Comparison of ENCODE assay signal across 8 cellular contexts in the genomic region with DNA sequence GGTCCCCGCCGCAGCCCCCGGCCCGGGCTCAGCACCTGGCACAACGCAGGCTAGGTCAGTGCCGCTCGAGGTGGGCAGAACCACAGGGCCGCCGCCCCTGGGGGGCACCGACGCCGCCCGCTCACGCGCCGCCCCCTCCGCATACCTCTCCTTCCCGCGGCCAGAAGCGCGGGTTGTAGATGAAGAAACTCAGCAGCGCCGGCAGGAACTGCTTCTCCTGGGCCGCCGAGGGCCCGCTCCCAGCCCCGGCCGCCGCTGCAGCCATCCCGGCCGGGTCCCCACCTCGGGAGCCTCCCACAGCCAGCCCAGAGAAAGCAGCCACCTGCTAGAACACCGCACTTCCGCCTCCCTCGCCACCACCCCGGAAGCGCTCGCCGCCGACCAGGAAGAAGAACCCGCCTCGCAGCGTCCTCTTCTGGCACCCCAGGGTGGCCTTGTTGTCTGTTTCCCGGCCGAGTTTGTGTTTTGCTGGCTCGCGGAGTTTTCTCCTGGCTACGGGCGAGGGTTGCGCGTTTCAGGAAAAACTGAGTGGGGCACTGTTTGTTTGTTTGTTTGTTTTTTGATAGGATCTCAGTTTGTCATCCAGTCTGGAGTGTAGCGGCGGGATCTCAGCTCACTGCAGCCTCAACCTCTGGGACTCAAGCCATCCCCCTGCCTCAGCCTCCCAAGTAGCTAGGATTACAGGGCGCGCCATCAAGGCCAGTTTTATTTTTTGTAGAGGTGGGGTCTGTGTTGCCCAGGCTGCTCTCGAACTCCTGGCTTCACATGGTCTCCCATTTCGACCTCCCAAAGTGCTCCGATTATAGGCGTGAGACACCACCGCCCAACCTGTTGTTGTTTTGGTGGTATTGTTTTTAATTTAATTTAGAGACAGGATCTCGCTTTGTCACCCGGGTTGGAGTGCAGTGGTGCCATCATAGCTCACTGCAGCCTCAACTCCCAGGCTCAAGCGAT. TPM values are rescaled to one million over a fixed set of nuclear protein-coding genes. Genes with fewer than 3 reads are reported as not detected.
DNase-seq lines count a peak whose midpoint lies in the region; ATAC-seq and TF ChIP-seq lines count a peak whose summit lies in the region.

No MANE protein-coding gene starts in this region.

- peak overlapping the region; percentile 71 for H3K9ac ChIP-seq in HUES64 (ENCODE audit: low read depth, low read length)

- H3K27ac ChIP-seq in HUES64 (ENCODE audit: low read depth, low read length) = 0 out of 2 replicates have a peak overlapping the region, but pooled peaks have one; percentile 17
- H3K27ac ChIP-seq in esophagus squamous epithelium = peak overlapping the region; percentile 80 to 91 (median 85)

- H3K27ac Mint-ChIP-seq in naive B cell = peak overlapping the region; percentile 93 to 98 (median 96)
- peak overlapping the region; percentile 89 for H3K27ac Mint-ChIP-seq in stimulated activated memory B cell treated with anti-CD40 and anti-IgM and Interleukin-4, amounts not matched to agents 10 μg/mL and 1 μg/mL and 100 μg/mL, for 72 hours

- no peaks in the 10 kb centered on the region for H3K36me3 Mint-ChIP-seq in naive B cell
- H3K36me3 Mint-ChIP-seq in stimulated activated memory B cell treated with anti-CD40 and anti-IgM and Interleukin-4, amounts not matched to agents 10 μg/mL and 1 μg/mL and 100 μg/mL, for 72 hours = peaks cover 7% of the 10 kb centered on the region

- H3K4me3 ChIP-seq in HUES64 (ENCODE audit: low read length) (peak overlapping the region; percentile 85), esophagus squamous epithelium (peak overlapping the region; percentile 79 to 99 (median 86))

- peaks cover 5 to 24% (median 18%) of the 10 kb centered on the region in 3 donors for H3K4me1 Mint-ChIP-seq in naive B cell
- peaks cover 11% of the 10 kb centered on the region for H3K4me1 Mint-ChIP-seq in stimulated activated memory B cell treated with anti-CD40 and anti-IgM and Interleukin-4, amounts not matched to agents 10 μg/mL and 1 μg/mL and 100 μg/mL, for 72 hours

- H3K9me3 ChIP-seq in HUES64 (ENCODE audit: insufficient read depth, low read depth, low read length) (no peaks in the 10 kb centered on the region), esophagus squamous epithelium (no peaks in the 10 kb centered on the region)

- peak in 2 of 4 donors; percentile 31 to 35 for TF ChIP-seq POLR2A in esophagus squamous epithelium (IDR thresholded peaks at IDR 0.05)

- H3K27me3 ChIP-seq in HUES64 (ENCODE audit: insufficient read depth, low read length) = no peaks in the 10 kb centered on the region
- no peaks in the 10 kb centered on the region for H3K27me3 ChIP-seq in esophagus squamous epithelium

- DNase-seq in DMS153 treated with DMSO at 0.1 percent for 48 hours (lab: John Stamatoyannopoulos, UW; ENCODE audit: unreplicated experiment) = peak; percentile 60
- peak; percentile 94 for DNase-seq in OCI-M1 (lab: John Stamatoyannopoulos, UW)
- DNase-seq in activated T-cell treated with anti-CD3 and anti-CD28 coated beads, Interleukin-2, amount 50 U/mL, for 48 hours = peak; percentile 85 to 90
- peak; percentile 21 for DNase-seq in esophagus squamous epithelium (lab: John Stamatoyannopoulos, UW)
- peak; percentile 80 for DNase-seq in naive B cell

- H3K9me3 Mint-ChIP-seq in naive B cell = peaks cover 0 to 3% (median 0%) of the 10 kb centered on the region in 7 donors
- H3K9me3 Mint-ChIP-seq in stimulated activated memory B cell treated with anti-CD40 and anti-IgM and Interleukin-4, amounts not matched to agents 10 μg/mL and 1 μg/mL and 100 μg/mL, for 72 hours = peaks cover 3% of the 10 kb centered on the region

- H3K4me3 Mint-ChIP-seq in naive B cell = peak overlapping the region; percentile 92 to 97 (median 94)
- peak overlapping the region; percentile 85 for H3K4me3 Mint-ChIP-seq in stimulated activated memory B cell treated with anti-CD40 and anti-IgM and Interleukin-4, amounts not matched to agents 10 μg/mL and 1 μg/mL and 100 μg/mL, for 72 hours

- H3K36me3 ChIP-seq in HUES64 (ENCODE audit: insufficient read depth, low read length) = peaks cover 11% of the 10 kb centered on the region; the same call in 1 of the 2 replicates
- H3K36me3 ChIP-seq in esophagus squamous epithelium = peaks cover 0 to 29% (median 0%) of the 10 kb centered on the region in 3 donors

- 9% methylated on average over 63 of the region's 63 CpGs for WGBS in HUES64
- 24 to 25% methylated on average over 27 to 30 of the region's 63 CpGs for WGBS in esophagus squamous epithelium, 2 donors

- peak in 2 of 6 experiments; percentile 21 to 29 for TF ChIP-seq CTCF in esophagus squamous epithelium (IDR thresholded peaks at IDR 0.05)

- intact Hi-C loops in esophagus squamous epithelium (cut with DNase I) = no loop called here

- H3K4me1 ChIP-seq in HUES64 (ENCODE audit: insufficient read depth, low read length) (no peaks in the 10 kb centered on the region), esophagus squamous epithelium (peaks cover 0 to 44% (median 3%) of the 10 kb centered on the region in 3 donors)

- H3K27me3 Mint-ChIP-seq in naive B cell = peaks cover 3 to 6% (median 4%) of the 10 kb centered on the region in 3 donors
- H3K27me3 Mint-ChIP-seq in stimulated activated memory B cell treated with anti-CD40 and anti-IgM and Interleukin-4, amounts not matched to agents 10 μg/mL and 1 μg/mL and 100 μg/mL, for 72 hours = no peaks in the 10 kb centered on the region

- ATAC-seq in GM21447 (IDR thresholded peaks at IDR 0.05; ENCODE audit: unreplicated experiment) (peak; percentile 99), naive B cell (ENCODE audit: low read depth in 2 of 2) (peak; percentile 96)
- ATAC-seq in stimulated activated memory B cell treated with anti-CD40 and anti-IgM and Interleukin-4, amounts not matched to agents 10 μg/mL and 1 μg/mL and 100 μg/mL, for 72 hours = peak; percentile 97

RNA-seq across cellular contexts. Expression of a gene that starts 17.7 kb away (rescaled TPM):
- not detected for polyA plus RNA-seq in HUES64 (2013, experiment 1 of 2)
- not detected for polyA plus RNA-seq in HUES64 (2013, experiment 2 of 2)
- not detected for total RNA-seq in esophagus squamous epithelium
- polyA plus RNA-seq in naive B cell (ENCODE audit: low read depth in 6 of 6) = not detected

Comparison
In these comparisons a context has a peak if more than half of its experiments do, and no peak if none do; other contexts are left out.
1. Peak in every context shown above with its lines: DNase-seq, ATAC-seq, H3K4me3 ChIP-seq and H3K27ac ChIP-seq.
2. DNase-seq: peak in every context shown above with its lines; median percentile 94 in OCI-M1; 88 in activated T-cell treated with anti-CD3 and anti-CD28 coated beads, Interleukin-2, amount 50 U/mL, for 48 hours; 80 in naive B cell; 60 in DMS153 treated with DMSO at 0.1 percent for 48 hours; 21 in esophagus squamous epithelium.